26 cellular contexts compared by ENCODE assay signal in the genomic region with DNA sequence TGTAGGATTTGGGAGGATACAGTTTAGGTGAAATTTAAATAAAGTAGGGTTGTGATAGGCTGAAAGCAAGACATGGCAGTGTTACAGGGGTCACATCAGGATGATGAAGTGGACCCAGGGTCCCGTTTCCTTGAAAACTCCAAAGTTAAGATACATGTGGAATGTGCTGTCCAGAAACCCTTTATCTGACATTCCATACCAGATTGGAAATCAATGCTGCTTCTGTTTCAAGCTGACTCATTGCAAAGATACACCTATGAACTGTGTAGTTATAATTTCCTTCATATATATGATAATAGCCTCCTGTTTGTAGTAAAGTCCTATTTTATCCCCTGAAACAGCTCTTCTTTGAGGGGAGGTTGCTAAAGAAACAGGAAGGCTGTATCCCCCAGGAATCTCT.
"Had no signal": no experiment of that assay in that cellular context is flagged by ENCODE, and none has a peak within 500 bp of the region (broad histone marks: within the 10 kb centered on the region; RNA-seq: fewer than 3 reads in every experiment).

No MANE protein-coding gene starts in this region.

- H3K4me3 Mint-ChIP-seq: immature natural killer cell; naive B cell; natural killer cell; stimulated activated memory B cell treated with anti-CD40 and anti-IgM and Interleukin-4, amounts not matched to agents 10 μg/mL and 1 μg/mL and 100 μg/mL, for 72 hours; stimulated activated naive CD8-positive, alpha-beta T cell treated with anti-CD3 and anti-CD28 coated beads, Interleukin-15, amount 100 ng/mL, for 72 hours; type B pancreatic cell had no signal

- DNase-seq: hypothalamus; immature natural killer cell; kidney; left colon; left lung; lower lobe of right lung; mammary epithelial cell; mesenchymal stem cell; naive B cell; natural killer cell; ovary; retina; right cardiac atrium; stimulated activated CD4-positive, alpha-beta T cell treated with anti-CD3 and anti-CD28 coated beads, Interleukin-1b, Interleukin-23, amount 100 ng/mL, for 48 hours; stimulated activated CD4-positive, alpha-beta T cell treated with anti-CD3 and anti-CD28 coated beads, Interleukin-2, amount 100 ng/mL, for 48 hours; stimulated activated CD4-positive, alpha-beta T cell treated with anti-CD3 and anti-CD28 coated beads, Interleukin-4, amount 100 ng/mL, for 4 hours; stimulated activated CD8-positive, alpha-beta memory T cell treated with anti-CD3 and anti-CD28 coated beads, Interleukin-4, amount 100 ng/mL, for 48 hours; stimulated activated naive CD4-positive, alpha-beta T cell treated with Interleukin-2 at 50 U/mL for 16 hours; stimulated activated naive CD8-positive, alpha-beta T cell treated with anti-CD3 and anti-CD28 coated beads, Interleukin-15, amount 100 ng/mL, for 72 hours; substantia nigra had no signal

- H3K9me3 ChIP-seq: left lung, lower lobe of right lung, ovary, prostate gland, tibial nerve, vagina had no signal

- H3K27me3 ChIP-seq: left lung, ovary, tibial nerve, vagina had no signal

- H3K27me3 Mint-ChIP-seq: stimulated activated memory B cell treated with anti-CD40 and anti-IgM and Interleukin-4, amounts not matched to agents 10 μg/mL and 1 μg/mL and 100 μg/mL, for 72 hours; type B pancreatic cell had no signal

- H3K4me1 Mint-ChIP-seq: immature natural killer cell; naive B cell; natural killer cell; stimulated activated memory B cell treated with anti-CD40 and anti-IgM and Interleukin-4, amounts not matched to agents 10 μg/mL and 1 μg/mL and 100 μg/mL, for 72 hours; stimulated activated naive CD8-positive, alpha-beta T cell treated with anti-CD3 and anti-CD28 coated beads, Interleukin-15, amount 100 ng/mL, for 72 hours had no signal

- H3K4me1 ChIP-seq: left lung, lower lobe of right lung, prostate gland, tibial nerve, vagina had no signal

- H3K36me3 ChIP-seq: left lung, ovary, prostate gland, tibial nerve had no signal

- H3K36me3 Mint-ChIP-seq: immature natural killer cell; naive B cell; natural killer cell; stimulated activated memory B cell treated with anti-CD40 and anti-IgM and Interleukin-4, amounts not matched to agents 10 μg/mL and 1 μg/mL and 100 μg/mL, for 72 hours had no signal

- H3K4me3 ChIP-seq: left lung, lower lobe of right lung, ovary, prostate gland, smooth muscle cell, tibial nerve, vagina had no signal

- ATAC-seq: left colon; left lung; lower lobe of right lung; natural killer cell; right cardiac atrium; stimulated activated memory B cell treated with anti-CD40 and anti-IgM and Interleukin-4, amounts not matched to agents 10 μg/mL and 1 μg/mL and 100 μg/mL, for 72 hours; stimulated activated naive CD8-positive, alpha-beta T cell treated with anti-CD3 and anti-CD28 coated beads, Interleukin-15, amount 100 ng/mL, for 72 hours had no signal

- H3K4me2 ChIP-seq: smooth muscle cell had no signal

- H3K9me3 Mint-ChIP-seq: immature natural killer cell; naive B cell; natural killer cell; stimulated activated memory B cell treated with anti-CD40 and anti-IgM and Interleukin-4, amounts not matched to agents 10 μg/mL and 1 μg/mL and 100 μg/mL, for 72 hours; stimulated activated naive CD8-positive, alpha-beta T cell treated with anti-CD3 and anti-CD28 coated beads, Interleukin-15, amount 100 ng/mL, for 72 hours; type B pancreatic cell had no signal

- H3K27ac ChIP-seq: left lung, lower lobe of right lung, ovary, prostate gland, tibial nerve, vagina had no signal

- H3K27ac Mint-ChIP-seq: immature natural killer cell; naive B cell; natural killer cell; stimulated activated memory B cell treated with anti-CD40 and anti-IgM and Interleukin-4, amounts not matched to agents 10 μg/mL and 1 μg/mL and 100 μg/mL, for 72 hours; stimulated activated naive CD8-positive, alpha-beta T cell treated with anti-CD3 and anti-CD28 coated beads, Interleukin-15, amount 100 ng/mL, for 72 hours; type B pancreatic cell had no signal
